Comparison of ENCODE assay signal across 12 cellular contexts in the genomic region with DNA sequence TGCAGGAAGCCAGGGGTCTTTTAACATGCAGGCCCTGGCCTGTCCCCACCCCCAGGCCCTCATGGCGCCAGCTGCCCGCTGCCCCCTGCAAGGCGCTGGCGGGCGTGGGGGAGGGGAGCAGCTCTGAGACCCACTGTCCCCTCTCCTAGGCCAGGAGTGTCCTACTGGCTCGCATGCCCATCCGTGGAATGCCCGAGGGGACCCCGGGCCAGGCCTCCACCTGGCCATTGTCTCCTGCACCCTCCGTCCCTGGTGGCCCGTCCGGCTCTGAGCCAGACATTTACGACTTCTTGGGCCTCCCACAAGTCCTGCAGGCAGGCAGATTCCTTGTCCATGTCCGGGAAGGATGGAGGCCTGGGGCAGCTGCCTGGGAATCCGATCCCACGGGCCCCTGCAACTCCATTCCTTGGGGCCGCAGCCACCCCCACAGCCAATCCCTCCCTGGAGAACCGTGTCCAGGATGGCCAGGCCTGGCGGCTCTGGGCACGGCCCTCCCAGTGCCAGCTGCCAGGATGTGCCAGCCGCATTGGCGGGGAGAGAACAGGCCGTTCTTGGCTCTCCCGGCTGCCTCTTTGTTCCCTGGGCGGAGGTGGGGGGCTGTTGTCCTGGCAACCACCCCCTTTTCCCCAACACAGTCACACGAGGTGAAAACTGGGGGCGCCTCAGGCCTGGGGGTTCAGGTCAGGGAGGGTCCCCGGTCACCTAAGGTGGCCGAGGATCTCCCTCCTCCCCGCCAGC. TPM values are rescaled to one million over a fixed set of nuclear protein-coding genes. Genes with fewer than 3 reads are reported as not detected.
A peak's percentile ranks its signal among the peaks of the same experiment; 100 is the strongest.
DNase-seq lines count a peak whose midpoint lies in the region; ATAC-seq and TF ChIP-seq lines count a peak whose summit lies in the region.
"Had no signal": no experiment of that assay in that cellular context is flagged by ENCODE, and none has a peak within 500 bp of the region (broad histone marks: within the 10 kb centered on the region; RNA-seq: fewer than 3 reads in every experiment).

No MANE protein-coding gene starts in this region.

- WGBS in heart right ventricle, 2 donors: 49 to 51% methylated on average over 30 of the region's 30 CpGs

- peaks cover 17% of the 10 kb centered on the region for H3K4me1 ChIP-seq in CD8-positive, alpha-beta T cell (ENCODE audit: insufficient read depth, low read length)
- H3K4me1 ChIP-seq in heart right ventricle: peaks cover 0 to 13% (median 6%) of the 10 kb centered on the region in 9 donors
- H3K4me1 ChIP-seq in A673 (ENCODE audit: insufficient read depth, low read length, poor library complexity, severe bottlenecking): no peaks in the 10 kb centered on the region

- no peak for DNase-seq in CD8-positive, alpha-beta T cell
- DNase-seq in WTC11 (ENCODE audit: low spot score): no peak
- DNase-seq in heart right ventricle: peak in 1 of 2 donors; percentile 57
- DNase-seq in posterior cingulate gyrus: peak; percentile 81 to 98 (median 90)
- DNase-seq in glomerular visceral epithelial cell (ENCODE audit: extremely low spot score): no peak
- DNase-seq in T1000 (lab: John Stamatoyannopoulos, UW): no peak
- DNase-seq in A673 (ENCODE audit: low spot score): no peak
- DNase-seq: RPMI8226; stimulated activated CD4-positive, alpha-beta T cell treated with anti-CD3 and anti-CD28 coated beads, Interleukin-1b, Interleukin-23, amount 100 ng/mL, for 48 hours had no signal

- H3K9me3 Mint-ChIP-seq in CD8-positive, alpha-beta T cell: no peaks in the 10 kb centered on the region
- H3K9me3 Mint-ChIP-seq in WTC11: no peaks in the 10 kb centered on the region
- H3K9me3 Mint-ChIP-seq: dendritic cell treated with granulocyte-macrophage colony-stimulating factor and Interleukin-4, amounts not matched to agents 40 ng/mL and 50 ng/mL, for 4 days had no signal

- no peak overlapping the region for H3K27ac ChIP-seq in CD8-positive, alpha-beta T cell (ENCODE audit: low read depth, low read length)
- peak overlapping the region; percentile 53 to 76 (median 70) for H3K27ac ChIP-seq in heart right ventricle
- H3K27ac ChIP-seq in A673 (ENCODE audit: low read depth, low read length, poor library complexity, severe bottlenecking): no peak overlapping the region

- no peak overlapping the region for H3K4me3 Mint-ChIP-seq in CD8-positive, alpha-beta T cell
- no peak overlapping the region for H3K4me3 Mint-ChIP-seq in WTC11

- intact Hi-C loops in CD8-positive, alpha-beta T cell (cut with DNase I, micrococcal nuclease): no loop called here
- intact Hi-C loops in heart right ventricle (cut with DNase I) (loop anchor here in 1 of 10 donors (2.0 kb wide), 1 partner anchor 153 kb away; no protein-coding TSS in a partner anchor), posterior cingulate gyrus (cut with DNase I) (no loop called here), A673 (cut with micrococcal nuclease; ENCODE audit: unreplicated experiment) (no loop called here)

- no peak for ATAC-seq in CD8-positive, alpha-beta T cell
- ATAC-seq in WTC11 (peak; percentile 32; the same call in 1 of the 2 replicates), heart right ventricle (peak; percentile 48 to 99 (median 91)), HG02973 (IDR thresholded peaks at IDR 0.05; ENCODE audit: unreplicated experiment) (no peak)
- ATAC-seq: left colon had no signal

- H3K27me3 Mint-ChIP-seq in CD8-positive, alpha-beta T cell (ENCODE audit: low read depth): no peaks in the 10 kb centered on the region
- no peaks in the 10 kb centered on the region; the same call in 1 of the 2 replicates for H3K27me3 Mint-ChIP-seq in WTC11 (ENCODE audit: low read depth)

- TF ChIP-seq CTCF in CD8-positive, alpha-beta T cell (IDR thresholded peaks at IDR 0.05): no peak
- no peak for TF ChIP-seq CTCF in WTC11 (IDR thresholded peaks at IDR 0.05)
- no peak for TF ChIP-seq CTCF in heart right ventricle (IDR thresholded peaks at IDR 0.05)
- no peak for TF ChIP-seq CTCF in A673 (conservative IDR thresholded peaks at IDR 0.05; ENCODE audit: low read depth, low read length)

- BruUV-seq in A673 (replicated peaks; lab: Mats Ljungman, UMichigan): no TSS peak

- H3K27ac Mint-ChIP-seq in CD8-positive, alpha-beta T cell: no peak overlapping the region
- no peak overlapping the region for H3K27ac Mint-ChIP-seq in WTC11
- H3K27ac Mint-ChIP-seq: dendritic cell treated with granulocyte-macrophage colony-stimulating factor and Interleukin-4, amounts not matched to agents 40 ng/mL and 50 ng/mL, for 4 days had no signal

- POLR2A ChIA-PET in CD8-positive, alpha-beta T cell (lab: Charles Lee): interaction anchor here (1.5 kb wide), 1 partner anchor 13 kb away, joined by 5 read pairs; no protein-coding TSS in a partner anchor
- POLR2A ChIA-PET in WTC11 (lab: Charles Lee) (interaction anchor here (1.0 kb wide), 1 partner anchor 10 kb away, joined by 3 read pairs; the partner anchor contains the start of gene PLIN3), A673 (lab: Charles Lee; ENCODE audit: low non-redundant PET) (no interaction called here)

- no peaks in the 10 kb centered on the region for H3K9me3 ChIP-seq in CD8-positive, alpha-beta T cell (ENCODE audit: low read length)
- H3K9me3 ChIP-seq in heart right ventricle (no peaks in the 10 kb centered on the region), A673 (ENCODE audit: low read depth, low read length, poor library complexity, severe bottlenecking) (no peaks in the 10 kb centered on the region)

- CTCF ChIA-PET in CD8-positive, alpha-beta T cell (lab: Charles Lee): interaction anchor here (0.9 to 2.6 kb wide), 3 partner anchors 26 to 34 kb away, joined by 3 to 13 read pairs (median 5); no protein-coding TSS in a partner anchor
- CTCF ChIA-PET in WTC11 (lab: Charles Lee) (interaction anchor here (1.0 to 1.4 kb wide), 3 partner anchors 17 to 34 kb away, joined by 4 to 5 read pairs (median 4); no protein-coding TSS in a partner anchor), A673 (lab: Charles Lee) (interaction anchor here (0.5 kb wide), 1 partner anchor 12 kb away, joined by 11 read pairs; no protein-coding TSS in a partner anchor)

- peaks cover 16% of the 10 kb centered on the region for H3K4me1 Mint-ChIP-seq in CD8-positive, alpha-beta T cell (ENCODE audit: low read depth)
- H3K4me1 Mint-ChIP-seq in WTC11: peaks cover 7% of the 10 kb centered on the region; the same call in 1 of the 2 replicates

- H3K36me3 Mint-ChIP-seq in CD8-positive, alpha-beta T cell: no peaks in the 10 kb centered on the region
- H3K36me3 Mint-ChIP-seq in WTC11: no peaks in the 10 kb centered on the region

- no peaks in the 10 kb centered on the region for H3K27me3 ChIP-seq in CD8-positive, alpha-beta T cell (ENCODE audit: insufficient read depth, low read length)
- peaks cover 0 to 12% (median 8%) of the 10 kb centered on the region in 7 donors for H3K27me3 ChIP-seq in heart right ventricle
- H3K27me3 ChIP-seq in A673 (replicated peaks; ENCODE audit: insufficient read depth, low read depth, low read length, poor library complexity): no peaks in the 10 kb centered on the region

- peak overlapping the region; percentile 11 for H3K4me3 ChIP-seq in CD8-positive, alpha-beta T cell (ENCODE audit: low read depth, low read length)
- no peak overlapping the region for H3K4me3 ChIP-seq in heart right ventricle
- H3K4me3 ChIP-seq in A673 (ENCODE audit: low read depth, low read length, poor library complexity, severe bottlenecking): no peak overlapping the region

- H3K36me3 ChIP-seq in CD8-positive, alpha-beta T cell (ENCODE audit: insufficient read depth, low read length): no peaks in the 10 kb centered on the region
- no peaks in the 10 kb centered on the region for H3K36me3 ChIP-seq in heart right ventricle
- H3K36me3 ChIP-seq in A673 (ENCODE audit: insufficient read depth, low read length, poor library complexity, severe bottlenecking): no peaks in the 10 kb centered on the region

TF ChIP-seq in WTC11, 78 proteins besides CTCF, POLR2A, EP300 and RAD21 (continues in another document):
- no peak for TF ChIP-seq JUN (CRISPR knock-in tag; IDR thresholded peaks at IDR 0.05)
- TF ChIP-seq ZBTB21 (CRISPR knock-in tag; IDR thresholded peaks at IDR 0.05; ENCODE audit: borderline replicate concordance): no peak
- TF ChIP-seq, protein P1, sequence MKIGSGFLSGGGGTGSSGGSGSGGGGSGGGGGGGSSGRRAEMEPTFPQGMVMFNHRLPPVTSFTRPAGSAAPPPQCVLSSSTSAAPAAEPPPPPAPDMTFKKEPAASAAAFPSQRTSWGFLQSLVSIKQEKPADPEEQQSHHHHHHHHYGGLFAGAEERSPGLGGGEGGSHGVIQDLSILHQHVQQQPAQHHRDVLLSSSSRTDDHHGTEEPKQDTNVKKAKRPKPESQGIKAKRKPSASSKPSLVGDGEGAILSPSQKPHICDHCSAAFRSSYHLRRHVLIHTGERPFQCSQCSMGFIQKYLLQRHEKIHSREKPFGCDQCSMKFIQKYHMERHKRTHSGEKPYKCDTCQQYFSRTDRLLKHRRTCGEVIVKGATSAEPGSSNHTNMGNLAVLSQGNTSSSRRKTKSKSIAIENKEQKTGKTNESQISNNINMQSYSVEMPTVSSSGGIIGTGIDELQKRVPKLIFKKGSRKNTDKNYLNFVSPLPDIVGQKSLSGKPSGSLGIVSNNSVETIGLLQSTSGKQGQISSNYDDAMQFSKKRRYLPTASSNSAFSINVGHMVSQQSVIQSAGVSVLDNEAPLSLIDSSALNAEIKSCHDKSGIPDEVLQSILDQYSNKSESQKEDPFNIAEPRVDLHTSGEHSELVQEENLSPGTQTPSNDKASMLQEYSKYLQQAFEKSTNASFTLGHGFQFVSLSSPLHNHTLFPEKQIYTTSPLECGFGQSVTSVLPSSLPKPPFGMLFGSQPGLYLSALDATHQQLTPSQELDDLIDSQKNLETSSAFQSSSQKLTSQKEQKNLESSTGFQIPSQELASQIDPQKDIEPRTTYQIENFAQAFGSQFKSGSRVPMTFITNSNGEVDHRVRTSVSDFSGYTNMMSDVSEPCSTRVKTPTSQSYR (CRISPR knock-in tag; IDR thresholded peaks at IDR 0.05): peak; percentile 81; the same call in 1 of the 2 replicates

RNA-seq across cellular contexts. Expression of gene PLIN3, which starts 10.5 kb away (rescaled TPM):
- 10 to 100 TPM; 16.2 to 16.7 TPM for total RNA-seq in CD8-positive, alpha-beta T cell
- total RNA-seq in WTC11 (2021) (61.3 to 72.1 TPM (median 71.2 TPM) in 3 replicates), heart right ventricle (10 to 100 TPM; 16.3 to 52.9 (median 26.0) TPM), A673 (2021) (30.6 and 39.9 TPM in 2 replicates)
- polyA plus RNA-seq in heart right ventricle: 10 to 100 TPM in 1 of 2 donors, 1 to 10 TPM in 1; 7.2 to 47.0 TPM

RNA-seq across cellular contexts. Expression of gene ARRDC5, which starts 24.8 kb away (rescaled TPM):
- total RNA-seq in CD8-positive, alpha-beta T cell: 1 to 10 TPM; 7.0 to 9.7 TPM
- total RNA-seq in WTC11 (2021) (not detected in 3 replicates), heart right ventricle (under 1 TPM in 1 of 10 donors, not detected in 9; 0.21 TPM), A673 (2021) (not detected in 2 replicates)
- under 1 TPM in 1 of 2 donors, not detected in 1; 0.01 TPM for polyA plus RNA-seq in heart right ventricle

RNA-seq across cellular contexts. Expression of gene UHRF1, which starts 31.4 kb away (rescaled TPM):
- under 1 TPM; 0.33 to 0.56 TPM for total RNA-seq in CD8-positive, alpha-beta T cell
- total RNA-seq in WTC11 (2021) (37.9 to 42.5 TPM (median 38.1 TPM) in 3 replicates), heart right ventricle (1 to 10 TPM in 5 of 10 donors, under 1 TPM in 5; 0.35 to 6.2 (median 1.1) TPM), A673 (2021) (192 and 203 TPM in 2 replicates)
- polyA plus RNA-seq in heart right ventricle: under 1 TPM; 0.39 to 0.44 TPM

RNA-seq across cellular contexts. Expression of gene TICAM1, which starts 46.4 kb away (rescaled TPM):
- 1 to 10 TPM; 8.8 to 9.4 TPM for total RNA-seq in CD8-positive, alpha-beta T cell
- total RNA-seq in WTC11 (2021): 0.61 to 1.4 TPM (median 1.2 TPM) in 3 replicates
- 10 to 100 TPM in 1 of 10 donors, 1 to 10 TPM in 9; 4.5 to 11.1 (median 6.9) TPM for total RNA-seq in heart right ventricle
- 1 to 10 TPM; 6.3 to 6.4 TPM for polyA plus RNA-seq in heart right ventricle
- 5.6 and 7.0 TPM in 2 replicates for total RNA-seq in A673 (2021)

Comparison
In these comparisons a context has a peak if more than half of its experiments do, and no peak if none do; other contexts are left out.
1. ATAC-seq: peak in WTC11 (single experiment) and heart right ventricle (8 of 8); none in CD8-positive, alpha-beta T cell (single experiment) and HG02973 (single experiment).
2. DNase-seq: peak in posterior cingulate gyrus (10 of 10); none in CD8-positive, alpha-beta T cell (0 of 7), WTC11 (single experiment), glomerular visceral epithelial cell (single experiment), T1000 (single experiment) and A673 (single experiment).
3. H3K27ac ChIP-seq: peak in heart right ventricle (10 of 10); none in CD8-positive, alpha-beta T cell (single experiment) and A673 (single experiment).